In the genomic region with DNA sequence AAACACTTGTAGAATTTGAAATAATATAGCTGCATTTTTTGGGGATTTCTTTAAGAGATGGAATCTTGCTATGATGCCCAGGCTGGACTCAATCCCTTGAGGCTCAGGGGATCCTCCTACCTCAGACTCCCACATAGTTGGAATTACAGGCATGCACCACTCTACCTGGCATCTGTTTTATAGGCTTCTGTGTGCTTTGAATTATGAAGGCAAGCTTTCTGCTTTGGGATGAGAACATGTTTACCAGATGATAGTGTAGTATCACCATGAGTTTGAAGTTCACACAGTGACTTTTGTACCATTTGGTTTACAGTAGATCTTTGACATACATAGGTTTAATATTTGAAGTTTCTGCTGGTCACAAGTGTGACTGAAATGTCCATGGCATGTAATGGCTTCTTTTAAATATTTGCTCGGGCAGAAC, we compare ENCODE assay signal across 1 cellular context.
TF ChIP-seq lines count a peak whose summit lies in the region.

No MANE protein-coding gene starts in this region.

TF ChIP-seq in HepG2, 621 proteins besides CTCF, POLR2A, EP300 and RAD21 (continued from another document and continues in another):
- no peak for TF ChIP-seq KIAA2018 (CRISPR knock-in tag; IDR thresholded peaks at IDR 0.05; ENCODE audit: borderline replicate concordance)
- no peak; the same call in 1 of the 2 replicates for TF ChIP-seq TFAP4 (IDR thresholded peaks at IDR 0.05; ENCODE audit: borderline replicate concordance, low read depth)
- no peak for TF ChIP-seq POLR2G (IDR thresholded peaks at IDR 0.05; ENCODE audit: low read depth, low read length)
- TF ChIP-seq MAZ (IDR thresholded peaks at IDR 0.05; ENCODE audit: borderline replicate concordance, low read depth, low read length), result no peak
- peak; percentile 37; the same call in 1 of the 2 replicates for TF ChIP-seq MAZ (CRISPR knock-in tag; IDR thresholded peaks at IDR 0.05; ENCODE audit: low read depth)
- TF ChIP-seq, protein P1, sequence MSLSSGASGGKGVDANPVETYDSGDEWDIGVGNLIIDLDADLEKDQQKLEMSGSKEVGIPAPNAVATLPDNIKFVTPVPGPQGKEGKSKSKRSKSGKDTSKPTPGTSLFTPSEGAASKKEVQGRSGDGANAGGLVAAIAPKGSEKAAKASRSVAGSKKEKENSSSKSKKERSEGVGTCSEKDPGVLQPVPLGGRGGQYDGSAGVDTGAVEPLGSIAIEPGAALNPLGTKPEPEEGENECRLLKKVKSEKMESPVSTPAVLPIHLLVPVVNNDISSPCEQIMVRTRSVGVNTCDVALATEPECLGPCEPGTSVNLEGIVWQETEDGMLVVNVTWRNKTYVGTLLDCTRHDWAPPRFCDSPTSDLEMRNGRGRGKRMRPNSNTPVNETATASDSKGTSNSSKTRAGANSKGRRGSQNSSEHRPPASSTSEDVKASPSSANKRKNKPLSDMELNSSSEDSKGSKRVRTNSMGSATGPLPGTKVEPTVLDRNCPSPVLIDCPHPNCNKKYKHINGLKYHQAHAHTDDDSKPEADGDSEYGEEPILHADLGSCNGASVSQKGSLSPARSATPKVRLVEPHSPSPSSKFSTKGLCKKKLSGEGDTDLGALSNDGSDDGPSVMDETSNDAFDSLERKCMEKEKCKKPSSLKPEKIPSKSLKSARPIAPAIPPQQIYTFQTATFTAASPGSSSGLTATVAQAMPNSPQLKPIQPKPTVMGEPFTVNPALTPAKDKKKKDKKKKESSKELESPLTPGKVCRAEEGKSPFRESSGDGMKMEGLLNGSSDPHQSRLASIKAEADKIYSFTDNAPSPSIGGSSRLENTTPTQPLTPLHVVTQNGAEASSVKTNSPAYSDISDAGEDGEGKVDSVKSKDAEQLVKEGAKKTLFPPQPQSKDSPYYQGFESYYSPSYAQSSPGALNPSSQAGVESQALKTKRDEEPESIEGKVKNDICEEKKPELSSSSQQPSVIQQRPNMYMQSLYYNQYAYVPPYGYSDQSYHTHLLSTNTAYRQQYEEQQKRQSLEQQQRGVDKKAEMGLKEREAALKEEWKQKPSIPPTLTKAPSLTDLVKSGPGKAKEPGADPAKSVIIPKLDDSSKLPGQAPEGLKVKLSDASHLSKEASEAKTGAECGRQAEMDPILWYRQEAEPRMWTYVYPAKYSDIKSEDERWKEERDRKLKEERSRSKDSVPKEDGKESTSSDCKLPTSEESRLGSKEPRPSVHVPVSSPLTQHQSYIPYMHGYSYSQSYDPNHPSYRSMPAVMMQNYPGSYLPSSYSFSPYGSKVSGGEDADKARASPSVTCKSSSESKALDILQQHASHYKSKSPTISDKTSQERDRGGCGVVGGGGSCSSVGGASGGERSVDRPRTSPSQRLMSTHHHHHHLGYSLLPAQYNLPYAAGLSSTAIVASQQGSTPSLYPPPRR (CRISPR knock-in tag; IDR thresholded peaks at IDR 0.05; ENCODE audit: borderline replicate concordance), result 0 out of 2 replicates have a peak, but pooled peaks have one; percentile 61
- no peak for TF ChIP-seq ZNF720 (CRISPR knock-in tag; IDR thresholded peaks at IDR 0.05)
- TF ChIP-seq HES4 (CRISPR knock-in tag; IDR thresholded peaks at IDR 0.05; ENCODE audit: borderline replicate concordance), result no peak
- no peak for TF ChIP-seq HOXA5 (CRISPR knock-in tag; IDR thresholded peaks at IDR 0.05)
- TF ChIP-seq MEF2D (CRISPR knock-in tag; IDR thresholded peaks at IDR 0.05), result 0 out of 2 replicates have a peak, but pooled peaks have one; percentile 22
- TF ChIP-seq ZNF10 (CRISPR knock-in tag; IDR thresholded peaks at IDR 0.05; ENCODE audit: borderline replicate concordance, low read depth), result no peak
- TF ChIP-seq NRL (CRISPR knock-in tag; IDR thresholded peaks at IDR 0.05; ENCODE audit: borderline replicate concordance), result no peak
- TF ChIP-seq PAF1 (CRISPR knock-in tag; IDR thresholded peaks at IDR 0.05), result no peak
- TF ChIP-seq CENPT (CRISPR knock-in tag; IDR thresholded peaks at IDR 0.05; ENCODE audit: low read depth), result no peak
- TF ChIP-seq, protein P2, sequence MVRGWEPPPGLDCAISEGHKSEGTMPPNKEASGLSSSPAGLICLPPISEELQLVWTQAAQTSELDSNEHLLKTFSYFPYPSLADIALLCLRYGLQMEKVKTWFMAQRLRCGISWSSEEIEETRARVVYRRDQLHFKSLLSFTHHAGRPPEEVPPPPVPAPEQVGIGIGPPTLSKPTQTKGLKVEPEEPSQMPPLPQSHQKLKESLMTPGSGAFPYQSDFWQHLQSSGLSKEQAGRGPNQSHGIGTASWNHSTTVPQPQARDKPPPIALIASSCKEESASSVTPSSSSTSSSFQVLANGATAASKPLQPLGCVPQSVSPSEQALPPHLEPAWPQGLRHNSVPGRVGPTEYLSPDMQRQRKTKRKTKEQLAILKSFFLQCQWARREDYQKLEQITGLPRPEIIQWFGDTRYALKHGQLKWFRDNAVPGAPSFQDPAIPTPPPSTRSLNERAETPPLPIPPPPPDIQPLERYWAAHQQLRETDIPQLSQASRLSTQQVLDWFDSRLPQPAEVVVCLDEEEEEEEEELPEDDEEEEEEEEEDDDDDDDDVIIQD (CRISPR knock-in tag; IDR thresholded peaks at IDR 0.05; ENCODE audit: low read depth), result no peak; the same call in 1 of the 2 replicates
- TF ChIP-seq FUBP1 (CRISPR knock-in tag; IDR thresholded peaks at IDR 0.05; ENCODE audit: borderline replicate concordance), result no peak
- no peak for TF ChIP-seq RNF219 (CRISPR knock-in tag; IDR thresholded peaks at IDR 0.05)
- TF ChIP-seq ZNF33A (CRISPR knock-in tag; IDR thresholded peaks at IDR 0.05; ENCODE audit: borderline replicate concordance), result no peak
- no peak for TF ChIP-seq SNAPC4 (CRISPR knock-in tag; IDR thresholded peaks at IDR 0.05)
- 0 out of 2 replicates have a peak, but pooled peaks have one; percentile 33 for TF ChIP-seq REPIN1 (CRISPR knock-in tag; IDR thresholded peaks at IDR 0.05; ENCODE audit: borderline replicate concordance, low read depth)
- no peak for TF ChIP-seq ZBTB1 (CRISPR knock-in tag; IDR thresholded peaks at IDR 0.05; ENCODE audit: borderline replicate concordance)
- TF ChIP-seq STAG1 (CRISPR knock-in tag; IDR thresholded peaks at IDR 0.05), result no peak
- TF ChIP-seq, protein P3, sequence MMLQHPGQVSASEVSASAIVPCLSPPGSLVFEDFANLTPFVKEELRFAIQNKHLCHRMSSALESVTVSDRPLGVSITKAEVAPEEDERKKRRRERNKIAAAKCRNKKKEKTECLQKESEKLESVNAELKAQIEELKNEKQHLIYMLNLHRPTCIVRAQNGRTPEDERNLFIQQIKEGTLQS (CRISPR knock-in tag; IDR thresholded peaks at IDR 0.05), result no peak
